ENCODE assay signal across 21 cellular contexts in genomic region chr18:58723810-58724602, GRCh38. TPM values are rescaled to one million over a fixed set of nuclear protein-coding genes. Genes with fewer than 3 reads are reported as not detected.
A peak's percentile ranks its signal among the peaks of the same experiment; 100 is the strongest.
DNase-seq lines count a peak whose midpoint lies in the region; FAIRE-seq and TF ChIP-seq lines count a peak whose summit lies in the region.
"Had no signal": no experiment of that assay in that cellular context is flagged by ENCODE, and none has a peak within 500 bp of the region (broad histone marks: within the 10 kb centered on the region; RNA-seq: fewer than 3 reads in every experiment).

No MANE protein-coding gene starts in this region.

- peaks cover 5 to 8% of the 10 kb centered on the region in 2 experiments for H3K36me3 ChIP-seq in trophoblast cell (ENCODE audit: control insufficient read depth in 1 of 2, insufficient read depth in 2 of 2, low read length in 2 of 2)
- peaks cover 0 to 15% of the 10 kb centered on the region in 2 donors for H3K36me3 ChIP-seq in kidney (ENCODE audit: control insufficient read depth in 1 of 2, insufficient read depth in 2 of 2, low read length in 2 of 2)
- H3K36me3 ChIP-seq: BE2C had no signal

- no peak overlapping the region for H3K4me2 ChIP-seq in trophoblast cell (ENCODE audit: low read length)

- peak overlapping the region; percentile 71 for H3K9ac ChIP-seq in trophoblast cell (ENCODE audit: low read length)
- H3K9ac ChIP-seq in kidney (ENCODE audit: low read length in 2 of 2), result no peak overlapping the region

- WGBS in trophoblast cell (ENCODE audit: extremely low coverage, insufficient coverage, insufficient read length), result no CpG with 5 or more reads among the region's 3 CpGs

- no peak overlapping the region for H4K12ac ChIP-seq in trophoblast cell (ENCODE audit: low read depth, low read length)

- no peak overlapping the region for H3K4me3 ChIP-seq in fibroblast of villous mesenchyme (ENCODE audit: low read depth, low read length)
- no peak overlapping the region for H3K4me3 ChIP-seq in trophoblast cell (ENCODE audit: low read depth, low read length)
- no peak overlapping the region for H3K4me3 ChIP-seq in kidney (ENCODE audit: low read length in 2 of 2)
- H3K4me3 ChIP-seq: SJSA1, skin epidermis had no signal

- no peak overlapping the region for H2BK120ac ChIP-seq in trophoblast cell (ENCODE audit: insufficient read depth, low read length, poor library complexity)

- no peaks in the 10 kb centered on the region for H3K79me2 ChIP-seq in trophoblast cell (ENCODE audit: control insufficient read depth, insufficient read depth, low read length, poor library complexity)

- H3K4me1 ChIP-seq in trophoblast cell (ENCODE audit: control insufficient read depth in 1 of 2, insufficient read depth in 2 of 2, low read length in 2 of 2) (no peaks in the 10 kb centered on the region), kidney (ENCODE audit: control insufficient read depth in 1 of 2, insufficient read depth in 1 of 2, low read depth in 1 of 2, low read length in 2 of 2) (no peaks in the 10 kb centered on the region)
- H3K4me1 ChIP-seq: BE2C had no signal

- H3K4ac ChIP-seq in trophoblast cell (ENCODE audit: low read depth, low read length), result no peak overlapping the region

- H4K91ac ChIP-seq in trophoblast cell (ENCODE audit: low read depth, low read length), result no peak overlapping the region

- H2BK12ac ChIP-seq in trophoblast cell (ENCODE audit: low read length), result no peak overlapping the region

- H3K79me1 ChIP-seq in trophoblast cell (ENCODE audit: low read length), result no peaks in the 10 kb centered on the region

- intact Hi-C loops in kidney (cut with DNase I), result no loop called here

- H3K27me3 ChIP-seq in trophoblast cell (ENCODE audit: insufficient read depth, low read length), result no peaks in the 10 kb centered on the region
- H3K27me3 ChIP-seq: BE2C, SJSA1 had no signal

- TF ChIP-seq CTCF in fibroblast of villous mesenchyme (IDR thresholded peaks at IDR 0.05; ENCODE audit: insufficient read depth, low read depth, low read length), result no peak
- TF ChIP-seq CTCF in kidney (IDR thresholded peaks at IDR 0.05; ENCODE audit: borderline replicate concordance, extremely low read depth, insufficient read depth), result no peak

- no peak overlapping the region for H4K8ac ChIP-seq in trophoblast cell (ENCODE audit: low read depth, low read length)

- no peak overlapping the region for H3K18ac ChIP-seq in trophoblast cell (ENCODE audit: low read length)

- H3K9me3 ChIP-seq in trophoblast cell (ENCODE audit: insufficient read depth, low read depth, low read length) (no peaks in the 10 kb centered on the region), kidney (ENCODE audit: control insufficient read depth in 1 of 2, low read length in 2 of 2) (no peaks in the 10 kb centered on the region)
- H3K9me3 ChIP-seq: BE2C, SJSA1 had no signal

- DNase-seq in GM04503 (ENCODE audit: low read depth), result peak; percentile 8
- peak; percentile 37 for DNase-seq in NCI-H446 treated with DMSO at 0.1 percent for 48 hours (lab: John Stamatoyannopoulos, UW)
- peak; percentile 56 for DNase-seq in fibroblast of villous mesenchyme (ENCODE audit: low read depth)
- no peak for DNase-seq in trophoblast cell
- DNase-seq in kidney, result no peak
- no peak for DNase-seq in activated CD4-positive, alpha-beta T cell treated with anti-CD3 and anti-CD28 coated beads, Interleukin-2, amount 50 U/mL, for 4 hours
- no peak for DNase-seq in NK-92 (lab: John Stamatoyannopoulos, UW; ENCODE audit: unreplicated experiment)
- DNase-seq: activated CD4-positive, CD25-positive, alpha-beta regulatory T cell; activated CD8-positive, alpha-beta memory T cell treated with anti-CD3 and anti-CD28 coated beads for 24 hours; activated naive CD8-positive, alpha-beta T cell treated with anti-CD3 and anti-CD28 coated beads, Interleukin-2, amount 50 U/mL, for 24 hours; BE2C; caudate nucleus; effector memory CD4-positive, alpha-beta T cell; NCI-H1105 treated with DMSO at 0.1 percent for 48 hours; NCI-H345; stimulated activated CD4-positive, alpha-beta T cell treated with anti-CD3 and anti-CD28 coated beads, Interleukin-4, amount 100 ng/mL, for 4 hours; stimulated activated CD8-positive, alpha-beta memory T cell treated with anti-CD3 and anti-CD28 coated beads, Interleukin-4, amount 100 ng/mL, for 48 hours; substantia nigra had no signal

- H2BK5ac ChIP-seq in trophoblast cell (ENCODE audit: low read depth, low read length, poor library complexity), result no peak overlapping the region

- no peak overlapping the region for H2AFZ ChIP-seq in trophoblast cell (ENCODE audit: insufficient read depth, low read length, poor library complexity)

- no peak overlapping the region for H2AK5ac ChIP-seq in trophoblast cell (ENCODE audit: low read length)

- H3K27ac ChIP-seq in trophoblast cell (ENCODE audit: low read depth, low read length) (no peak overlapping the region), kidney (ENCODE audit: low read depth in 2 of 2, low read length in 2 of 2) (no peak overlapping the region)
- H3K27ac ChIP-seq: SJSA1, skin epidermis had no signal

- no peak for FAIRE-seq in kidney (lab: Jason Lieb, UNC)
- FAIRE-seq: H54 had no signal

- H3K23ac ChIP-seq in trophoblast cell (ENCODE audit: low read length), result no peak overlapping the region

- H3K14ac ChIP-seq in trophoblast cell (ENCODE audit: low read length), result no peak overlapping the region

RNA-seq across cellular contexts. Expression of gene MALT1, which starts 52.7 kb away (rescaled TPM):
- total RNA-seq in fibroblast of villous mesenchyme, result 32.9 and 85.1 TPM in 2 replicates
- polyA plus RNA-seq in trophoblast cell (2013), result 29.5 and 29.7 TPM in 2 replicates
- total RNA-seq in kidney, result 39.4 TPM
- polyA plus RNA-seq in kidney (ENCODE audit: insufficient read depth, low read depth, low replicate concordance), result 10.4 TPM

Comparison
In these comparisons a context has a peak if more than half of its experiments do, and no peak if none do; other contexts are left out.
1. DNase-seq: peak in GM04503 (single experiment), NCI-H446 treated with DMSO at 0.1 percent for 48 hours (single experiment) and fibroblast of villous mesenchyme (single experiment); none in trophoblast cell (0 of 2), kidney (single experiment), activated CD4-positive, alpha-beta T cell treated with anti-CD3 and anti-CD28 coated beads, Interleukin-2, amount 50 U/mL, for 4 hours (0 of 2) and NK-92 (single experiment).